ENCODE assay signal across 8 cellular contexts in the genomic region with DNA sequence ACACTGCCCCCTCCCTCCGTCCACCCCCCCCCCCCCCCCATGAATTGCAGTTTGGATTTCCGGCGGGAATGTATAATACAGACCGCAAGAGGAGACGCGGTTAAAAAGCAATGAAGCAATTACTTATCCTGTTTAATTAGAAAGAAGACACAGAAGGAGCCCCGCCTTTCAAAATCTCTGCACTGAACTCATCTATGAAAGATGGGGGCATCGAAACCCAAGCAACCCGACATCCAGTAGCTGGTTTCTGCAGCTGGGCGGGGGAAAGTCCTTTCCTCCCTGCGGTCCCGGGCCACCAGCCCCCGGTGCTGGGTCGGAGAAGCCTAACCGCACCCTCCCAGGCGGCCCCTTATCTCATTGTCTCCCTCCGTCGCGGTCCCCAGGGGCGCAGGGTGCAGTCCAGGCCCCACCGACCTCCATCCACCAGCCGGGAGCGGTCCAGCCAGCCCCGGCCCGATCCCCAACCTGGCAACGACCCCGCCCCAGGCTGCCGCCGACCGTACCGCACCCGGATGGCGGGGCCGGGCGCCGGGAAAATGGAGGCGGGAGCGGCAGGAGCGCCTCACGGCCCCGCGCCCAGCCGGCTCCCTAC. TPM values are rescaled to one million over a fixed set of nuclear protein-coding genes. Genes with fewer than 3 reads are reported as not detected.
A peak's percentile ranks its signal among the peaks of the same experiment; 100 is the strongest.
DNase-seq lines count a peak whose midpoint lies in the region; ATAC-seq, FAIRE-seq and TF ChIP-seq lines count a peak whose summit lies in the region.

No MANE protein-coding gene starts in this region.

- no peak for FAIRE-seq in small intestine (lab: Jason Lieb, UNC)

- H3K27me3 ChIP-seq in PC-9 (ENCODE audit: insufficient read depth, low read depth) (no peaks in the 10 kb centered on the region), iPS DF 6.9 (ENCODE audit: control insufficient read depth, insufficient read depth, low read length) (no peaks in the 10 kb centered on the region), small intestine (ENCODE audit: control insufficient read depth in 2 of 2, insufficient read depth in 2 of 2, low read length in 2 of 2) (no peaks in the 10 kb centered on the region)

- H3K9me3 ChIP-seq in PC-9 (ENCODE audit: insufficient read depth, low read depth), result no peaks in the 10 kb centered on the region; the same call in 1 of the 2 replicates
- H3K9me3 ChIP-seq in iPS DF 6.9 (ENCODE audit: control insufficient read depth, insufficient read depth, low read length), result no peaks in the 10 kb centered on the region
- no peaks in the 10 kb centered on the region for H3K9me3 ChIP-seq in small intestine (ENCODE audit: control insufficient read depth, low read depth)

- peak; percentile 41 for ATAC-seq in HG02798 (IDR thresholded peaks at IDR 0.05; ENCODE audit: poor library complexity, unreplicated experiment)

- H3K4me1 ChIP-seq in PC-9 (replicated peaks; ENCODE audit: insufficient read depth) (peaks cover 24% of the 10 kb centered on the region), iPS DF 6.9 (ENCODE audit: control insufficient read depth, insufficient read depth, low read length) (no peaks in the 10 kb centered on the region; the same call in 1 of the 2 replicates), small intestine (ENCODE audit: control insufficient read depth in 2 of 2, insufficient read depth in 1 of 2, low read depth in 1 of 2, low read length in 1 of 2) (no peaks in the 10 kb centered on the region)

- WGBS in adipose tissue, 3 donors, result 0 to 1% (median 0%) methylated on average over 27 to 43 of the region's 43 CpGs
- no CpG with 5 or more reads among the region's 43 CpGs for WGBS in iPS DF 6.9 (ENCODE audit: insufficient coverage, insufficient read length)
- WGBS in small intestine, 3 donors, result 0 to 1% (median 1%) methylated on average over 27 to 43 of the region's 43 CpGs

- no peaks in the 10 kb centered on the region for H3K9me2 ChIP-seq in PC-9 (ENCODE audit: insufficient read depth)

- TF ChIP-seq CTCF in GM13977 (IDR thresholded peaks at IDR 0.05; ENCODE audit: extremely low read depth, insufficient read depth, missing control alignments), result no peak
- no peak for TF ChIP-seq CTCF in PC-9 (conservative IDR thresholded peaks at IDR 0.05)

- CTCF ChIA-PET in PC-9 (lab: Charles Lee) (interaction anchor here (1.0 kb wide), 1 partner anchor 15 kb away, joined by 4 read pairs; no protein-coding TSS in a partner anchor), HEK293T (lab: Yijun Ruan, JAX) (no interaction called here)

- H3K4me2 ChIP-seq in PC-9, result peak overlapping the region; percentile 87

- H3K36me3 ChIP-seq in PC-9 (ENCODE audit: low read depth) (no peaks in the 10 kb centered on the region), iPS DF 6.9 (ENCODE audit: control insufficient read depth, insufficient read depth, low read length) (no peaks in the 10 kb centered on the region), small intestine (ENCODE audit: control insufficient read depth in 2 of 2, insufficient read depth in 2 of 2, low read length in 2 of 2) (no peaks in the 10 kb centered on the region)

- intact Hi-C loops in PC-9 (cut with micrococcal nuclease; ENCODE audit: unreplicated experiment), result loop anchor here (1.0 to 5.0 kb wide), 2 partner anchors 43 to 277 kb away; no protein-coding TSS in a partner anchor

- in situ Hi-C loops in GM13977 (cut with MboI; ENCODE audit: low pct_unique_long_range_greater_than_20kb, low sequenced_read_pairs, unreplicated experiment), result no loop called here

- H3K4me3 ChIP-seq in PC-9, result peak overlapping the region; percentile 79
- H3K4me3 ChIP-seq in iPS DF 6.9 (ENCODE audit: low read length), result peak overlapping the region; percentile 98
- peak overlapping the region; percentile 72 to 85 for H3K4me3 ChIP-seq in small intestine (ENCODE audit: low read depth in 1 of 2, low read length in 2 of 2)

- no peaks in the 10 kb centered on the region for H4K20me1 ChIP-seq in PC-9 (ENCODE audit: insufficient read depth)

- POLR2A ChIA-PET in PC-9 (lab: Charles Lee; ENCODE audit: unreplicated experiment) (interaction anchor here (0.5 kb wide), 1 partner anchor 68 kb away, joined by 6 read pairs; no protein-coding TSS in a partner anchor), HEK293T (lab: Yijun Ruan, JAX) (interaction anchor here (1.3 kb wide), 1 partner anchor 15 kb away, joined by 3 read pairs; no protein-coding TSS in a partner anchor)

- peak overlapping the region; percentile 61 for H3K27ac ChIP-seq in PC-9
- peak overlapping the region; percentile 29 for H3K27ac ChIP-seq in adipose tissue (ENCODE audit: low read depth, low read length)
- no peak overlapping the region for H3K27ac ChIP-seq in iPS DF 6.9 (ENCODE audit: low read length)
- peak overlapping the region; percentile 98 to 99 for H3K27ac ChIP-seq in small intestine (ENCODE audit: low read depth in 1 of 2, low read length in 1 of 2)

- peaks cover 13% of the 10 kb centered on the region; the same call in 1 of the 2 replicates for H3F3A ChIP-seq in PC-9 (ENCODE audit: insufficient read depth, low read depth)

- H2AFZ ChIP-seq in PC-9, result peak overlapping the region; percentile 80

- DNase-seq in GM13977 (ENCODE audit: low spot score) (peak; percentile 59), PC-9 (no peak), iPS DF 6.9 (ENCODE audit: low read depth, low spot score) (no peak), small intestine (no peak), NCI-H2081 treated with DMSO at 0.1 percent for 48 hours (lab: John Stamatoyannopoulos, UW) (no peak), HEK293T (ENCODE audit: extremely low spot score) (no peak)

- H3K79me2 ChIP-seq in PC-9 (ENCODE audit: low read depth), result peaks cover 50% of the 10 kb centered on the region

- BruUV-seq in PC-9 (replicated peaks; lab: Mats Ljungman, UMichigan), result no TSS peak

TF ChIP-seq in HEK293T, 16 proteins besides CTCF, POLR2A, EP300 and RAD21:
- no peak for TF ChIP-seq SP1 (IDR thresholded peaks at IDR 0.05)
TF ChIP-seq in HEK293T: peak in this region for 0.

RNA-seq across cellular contexts. Expression of gene RAPH1, which starts 0.5 kb away (rescaled TPM):
- total RNA-seq in PC-9 (2021), result 16.5 and 16.8 TPM in 2 replicates
- polyA plus RNA-seq in adipose tissue, result 1 to 10 TPM; 3.2 to 8.4 (median 7.4) TPM
- polyA plus RNA-seq in small intestine, result 1 to 10 TPM; 6.2 to 6.9 (median 6.8) TPM
